10 cellular contexts compared by ENCODE assay signal in genomic region chr18:22349317-22349898, GRCh38.
A peak's percentile ranks its signal among the peaks of the same experiment; 100 is the strongest.
DNase-seq lines count a peak whose midpoint lies in the region; ATAC-seq and TF ChIP-seq lines count a peak whose summit lies in the region.
"Had no signal": no experiment of that assay in that cellular context is flagged by ENCODE, and none has a peak within 500 bp of the region (broad histone marks: within the 10 kb centered on the region; RNA-seq: fewer than 3 reads in every experiment).

No MANE protein-coding gene starts in this region.

- no peak overlapping the region for H2BK12ac ChIP-seq in trophoblast cell (ENCODE audit: low read length)

- no peak overlapping the region for H3K4me3 ChIP-seq in Caco-2 (ENCODE audit: low read depth, low read length)
- H3K4me3 ChIP-seq in trophoblast cell (ENCODE audit: low read depth, low read length), result no peak overlapping the region
- no peak overlapping the region for H3K4me3 ChIP-seq in Karpas-422 (ENCODE audit: low read length)

- intact Hi-C loops in Caco-2 (cut with micrococcal nuclease; ENCODE audit: unreplicated experiment), result loop anchor here (10.0 kb wide), 1 partner anchor 125 kb away; no protein-coding TSS in a partner anchor
- intact Hi-C loops in left ventricle myocardium superior (cut with micrococcal nuclease), result loop anchor here (10.0 kb wide), 1 partner anchor 75 kb away; no protein-coding TSS in a partner anchor

- ATAC-seq in activated naive CD8-positive, alpha-beta T cell treated with anti-CD3 and anti-CD28 coated beads, Interleukin-2, amount 10 ng/mL, durations not matched to agents 7 days and 5 days (ENCODE audit: low read depth), result no peak
- ATAC-seq in left ventricle myocardium superior, result peak; percentile 22

- H3K4ac ChIP-seq in trophoblast cell (ENCODE audit: low read depth, low read length), result no peak overlapping the region

- H4K20me1 ChIP-seq in Karpas-422 (ENCODE audit: insufficient read depth, low read depth, low read length), result no peaks in the 10 kb centered on the region

- no peaks in the 10 kb centered on the region for H3K27me3 ChIP-seq in Caco-2 (replicated peaks; ENCODE audit: control insufficient read depth, insufficient read depth, low read length)
- peaks cover 24% of the 10 kb centered on the region for H3K27me3 ChIP-seq in trophoblast cell (ENCODE audit: insufficient read depth, low read length)
- no peaks in the 10 kb centered on the region for H3K27me3 ChIP-seq in Karpas-422 (ENCODE audit: low read length)

- H3K79me1 ChIP-seq in trophoblast cell (ENCODE audit: low read length), result no peaks in the 10 kb centered on the region

- H3K9me2 ChIP-seq in Karpas-422 (replicated peaks; ENCODE audit: insufficient read depth, low read length), result no peaks in the 10 kb centered on the region

- H3K27ac ChIP-seq in trophoblast cell (ENCODE audit: low read depth, low read length) (no peak overlapping the region), Karpas-422 (ENCODE audit: low read length) (no peak overlapping the region)

- TF ChIP-seq CTCF in Caco-2 (IDR thresholded peaks at IDR 0.05; ENCODE audit: insufficient read depth in 1 of 2, low read depth in 1 of 2, low read length in 1 of 2, severe bottlenecking in 1 of 2, unreplicated experiment in 1 of 2), result no peak

- H3K27ac Mint-ChIP-seq in Caco-2 (ENCODE audit: unreplicated experiment), result no peak overlapping the region
- peak overlapping the region; percentile 68 for H3K27ac Mint-ChIP-seq in activated naive CD8-positive, alpha-beta T cell treated with anti-CD3 and anti-CD28 coated beads, Interleukin-2, amount 10 ng/mL, durations not matched to agents 7 days and 5 days

- H3K4me3 Mint-ChIP-seq in Caco-2 (ENCODE audit: unreplicated experiment), result peak overlapping the region; percentile 79
- peak overlapping the region; percentile 70 for H3K4me3 Mint-ChIP-seq in activated naive CD8-positive, alpha-beta T cell treated with anti-CD3 and anti-CD28 coated beads, Interleukin-2, amount 10 ng/mL, durations not matched to agents 7 days and 5 days

- CTCF ChIA-PET in Caco-2 (lab: Charles Lee), result no interaction called here

- no peak overlapping the region for H4K12ac ChIP-seq in trophoblast cell (ENCODE audit: low read depth, low read length)

- no peak overlapping the region for H3K23ac ChIP-seq in trophoblast cell (ENCODE audit: low read length)

- no peak overlapping the region for H3K18ac ChIP-seq in trophoblast cell (ENCODE audit: low read length)

- no TSS peak for BruUV-seq in Caco-2 (replicated peaks; lab: Mats Ljungman, UMichigan)

- peaks cover 2% of the 10 kb centered on the region for H3K27me3 Mint-ChIP-seq in Caco-2 (ENCODE audit: insufficient read depth, unreplicated experiment)
- peaks cover 40% of the 10 kb centered on the region for H3K27me3 Mint-ChIP-seq in activated naive CD8-positive, alpha-beta T cell treated with anti-CD3 and anti-CD28 coated beads, Interleukin-2, amount 10 ng/mL, durations not matched to agents 7 days and 5 days

- H3K36me3 ChIP-seq in Caco-2 (ENCODE audit: control insufficient read depth, insufficient read depth, low read length) (no peaks in the 10 kb centered on the region), trophoblast cell (ENCODE audit: control insufficient read depth in 1 of 2, insufficient read depth in 2 of 2, low read length in 2 of 2) (no peaks in the 10 kb centered on the region), Karpas-422 (ENCODE audit: insufficient read depth, low read length) (no peaks in the 10 kb centered on the region)

- POLR2A ChIA-PET in Caco-2 (lab: Charles Lee), result no interaction called here
- POLR2A ChIA-PET in activated naive CD8-positive, alpha-beta T cell treated with anti-CD3 and anti-CD28 coated beads, Interleukin-2, amount 10 ng/mL, durations not matched to agents 7 days and 5 days (lab: Charles Lee), result no interaction called here

- H3K9me3 ChIP-seq in Caco-2 (no peaks in the 10 kb centered on the region), trophoblast cell (ENCODE audit: insufficient read depth, low read depth, low read length) (no peaks in the 10 kb centered on the region), Karpas-422 (ENCODE audit: low read length) (no peaks in the 10 kb centered on the region)

- no peaks in the 10 kb centered on the region for H3K79me2 ChIP-seq in trophoblast cell (ENCODE audit: control insufficient read depth, insufficient read depth, low read length, poor library complexity)
- no peaks in the 10 kb centered on the region for H3K79me2 ChIP-seq in Karpas-422 (ENCODE audit: low read length)

- no peak overlapping the region for H2AK5ac ChIP-seq in trophoblast cell (ENCODE audit: low read length)

- no peak overlapping the region for H2BK5ac ChIP-seq in trophoblast cell (ENCODE audit: low read depth, low read length, poor library complexity)

- H3K9me3 Mint-ChIP-seq in Caco-2 (ENCODE audit: unreplicated experiment), result no peaks in the 10 kb centered on the region
- no peaks in the 10 kb centered on the region for H3K9me3 Mint-ChIP-seq in activated naive CD8-positive, alpha-beta T cell treated with anti-CD3 and anti-CD28 coated beads, Interleukin-2, amount 10 ng/mL, durations not matched to agents 7 days and 5 days

- H3K9ac ChIP-seq in trophoblast cell (ENCODE audit: low read length) (no peak overlapping the region), Karpas-422 (ENCODE audit: low read length) (no peak overlapping the region)

- peaks cover 14% of the 10 kb centered on the region for H3K4me1 Mint-ChIP-seq in Caco-2 (ENCODE audit: low read depth, unreplicated experiment)
- H3K4me1 Mint-ChIP-seq in activated naive CD8-positive, alpha-beta T cell treated with anti-CD3 and anti-CD28 coated beads, Interleukin-2, amount 10 ng/mL, durations not matched to agents 7 days and 5 days, result peaks cover 29% of the 10 kb centered on the region

- WGBS in trophoblast cell (ENCODE audit: extremely low coverage, insufficient coverage, insufficient read length), result no CpG with 5 or more reads among the region's 11 CpGs

- H4K91ac ChIP-seq in trophoblast cell (ENCODE audit: low read depth, low read length), result no peak overlapping the region

- H2AFZ ChIP-seq in trophoblast cell (ENCODE audit: insufficient read depth, low read length, poor library complexity) (no peak overlapping the region), Karpas-422 (ENCODE audit: low read length) (no peak overlapping the region)

- no peak overlapping the region for H3K14ac ChIP-seq in trophoblast cell (ENCODE audit: low read length)

- H4K8ac ChIP-seq in trophoblast cell (ENCODE audit: low read depth, low read length), result no peak overlapping the region

- H3K4me1 ChIP-seq in Caco-2, result peaks cover 12% of the 10 kb centered on the region
- peaks cover 4 to 13% of the 10 kb centered on the region in 2 experiments for H3K4me1 ChIP-seq in trophoblast cell (ENCODE audit: control insufficient read depth in 1 of 2, insufficient read depth in 2 of 2, low read length in 2 of 2)
- no peaks in the 10 kb centered on the region for H3K4me1 ChIP-seq in Karpas-422 (ENCODE audit: low read length)

- H3K36me3 Mint-ChIP-seq in Caco-2 (ENCODE audit: insufficient read depth, unreplicated experiment), result no peaks in the 10 kb centered on the region
- H3K36me3 Mint-ChIP-seq in activated naive CD8-positive, alpha-beta T cell treated with anti-CD3 and anti-CD28 coated beads, Interleukin-2, amount 10 ng/mL, durations not matched to agents 7 days and 5 days, result no peaks in the 10 kb centered on the region

- DNase-seq in Caco-2 (no peak), left ventricle myocardium superior (no peak), trophoblast cell (no peak), globus pallidus (ENCODE audit: low spot score) (no peak), T1000 (lab: John Stamatoyannopoulos, UW) (no peak), Karpas-422 (no peak), GF-D8 (lab: John Stamatoyannopoulos, UW) (no peak)
- no peak for DNase-seq in activated naive CD8-positive, alpha-beta T cell treated with anti-CD3 and anti-CD28 coated beads, Interleukin-2, amount 10 ng/mL, durations not matched to agents 7 days and 5 days
- DNase-seq: activated CD4-positive, alpha-beta T cell treated with anti-CD3 and anti-CD28 coated beads for 48 hours; NCI-H748 treated with DMSO at 0.1 percent for 48 hours had no signal

- H3K4me2 ChIP-seq in trophoblast cell (ENCODE audit: low read length), result peak overlapping the region; percentile 66
- no peak overlapping the region for H3K4me2 ChIP-seq in Karpas-422 (ENCODE audit: low read depth, low read length, poor library complexity, severe bottlenecking)

- no peak overlapping the region for H2BK120ac ChIP-seq in trophoblast cell (ENCODE audit: insufficient read depth, low read length, poor library complexity)
